11 cellular contexts compared by ENCODE assay signal in genomic region chr1:107480548-107480947, GRCh38.
A peak's percentile ranks its signal among the peaks of the same experiment; 100 is the strongest.
DNase-seq lines count a peak whose midpoint lies in the region; ATAC-seq and TF ChIP-seq lines count a peak whose summit lies in the region.
"Had no signal": no experiment of that assay in that cellular context is flagged by ENCODE, and none has a peak within 500 bp of the region (broad histone marks: within the 10 kb centered on the region; RNA-seq: fewer than 3 reads in every experiment).

No MANE protein-coding gene starts in this region.

- intact Hi-C loops in activated naive CD4-positive, alpha-beta T cell treated with anti-CD3 and anti-CD28 coated beads for 36 hours (cut with micrococcal nuclease): no loop called here
- intact Hi-C loops in aorta (cut with DNase I): no loop called here

- ATAC-seq in HG03342 (IDR thresholded peaks at IDR 0.05; ENCODE audit: unreplicated experiment): peak; percentile 84
- ATAC-seq in aorta (ENCODE audit: low FRiP score): peak; percentile 44

- H3K4me1 ChIP-seq in aorta (ENCODE audit: control insufficient read depth in 1 of 2, insufficient read depth in 2 of 2, low read length in 2 of 2) (no peaks in the 10 kb centered on the region), right atrium auricular region (no peaks in the 10 kb centered on the region)
- H3K4me1 ChIP-seq: BLaER1 treated with 17β-estradiol and CSF1 and Interleukin-3, amounts not matched to agents 10 nM and 100 nM; SJSA1 had no signal

- H3K4me3 Mint-ChIP-seq in activated naive CD4-positive, alpha-beta T cell treated with anti-CD3 and anti-CD28 coated beads, Interleukin-2, amount 10 ng/mL, durations not matched to agents 7 days and 5 days: no peak overlapping the region
- H3K4me3 Mint-ChIP-seq in activated naive CD4-positive, alpha-beta T cell treated with anti-CD3 and anti-CD28 coated beads for 36 hours: no peak overlapping the region
- H3K4me3 Mint-ChIP-seq: mesothelial cell of epicardium had no signal

- no peaks in the 10 kb centered on the region for H3K27me3 ChIP-seq in aorta (ENCODE audit: control insufficient read depth in 1 of 2, insufficient read depth in 2 of 2, low read length in 1 of 2)
- no peaks in the 10 kb centered on the region for H3K27me3 ChIP-seq in right atrium auricular region
- H3K27me3 ChIP-seq: SJSA1 had no signal

- peaks cover 19% of the 10 kb centered on the region for H3K27me3 Mint-ChIP-seq in activated naive CD4-positive, alpha-beta T cell treated with anti-CD3 and anti-CD28 coated beads, Interleukin-2, amount 10 ng/mL, durations not matched to agents 7 days and 5 days
- peaks cover 37% of the 10 kb centered on the region for H3K27me3 Mint-ChIP-seq in activated naive CD4-positive, alpha-beta T cell treated with anti-CD3 and anti-CD28 coated beads for 36 hours (ENCODE audit: low read depth)

- no peaks in the 10 kb centered on the region for H3K9me3 Mint-ChIP-seq in activated naive CD4-positive, alpha-beta T cell treated with anti-CD3 and anti-CD28 coated beads, Interleukin-2, amount 10 ng/mL, durations not matched to agents 7 days and 5 days
- H3K9me3 Mint-ChIP-seq in activated naive CD4-positive, alpha-beta T cell treated with anti-CD3 and anti-CD28 coated beads for 36 hours: no peaks in the 10 kb centered on the region
- H3K9me3 Mint-ChIP-seq: mesothelial cell of epicardium had no signal

- H3K4me1 Mint-ChIP-seq in activated naive CD4-positive, alpha-beta T cell treated with anti-CD3 and anti-CD28 coated beads, Interleukin-2, amount 10 ng/mL, durations not matched to agents 7 days and 5 days: no peaks in the 10 kb centered on the region
- H3K4me1 Mint-ChIP-seq in activated naive CD4-positive, alpha-beta T cell treated with anti-CD3 and anti-CD28 coated beads for 36 hours (ENCODE audit: low read depth): no peaks in the 10 kb centered on the region

- H3K27ac Mint-ChIP-seq in activated naive CD4-positive, alpha-beta T cell treated with anti-CD3 and anti-CD28 coated beads, Interleukin-2, amount 10 ng/mL, durations not matched to agents 7 days and 5 days: peak overlapping the region; percentile 3
- H3K27ac Mint-ChIP-seq in activated naive CD4-positive, alpha-beta T cell treated with anti-CD3 and anti-CD28 coated beads for 36 hours: no peak overlapping the region
- H3K27ac Mint-ChIP-seq: mesothelial cell of epicardium had no signal

- WGBS in aorta, 2 donors: 9 to 18% methylated on average over 27 of the region's 27 CpGs

- CTCF ChIA-PET in activated naive CD4-positive, alpha-beta T cell treated with anti-CD3 and anti-CD28 coated beads, Interleukin-2, amount 10 ng/mL, durations not matched to agents 7 days and 5 days (lab: Charles Lee): no interaction called here
- CTCF ChIA-PET in activated naive CD4-positive, alpha-beta T cell treated with anti-CD3 and anti-CD28 coated beads for 36 hours (lab: Charles Lee): no interaction called here

- H3K9me3 ChIP-seq in aorta (ENCODE audit: control insufficient read depth, low read length) (peaks cover 2% of the 10 kb centered on the region), right atrium auricular region (no peaks in the 10 kb centered on the region)
- H3K9me3 ChIP-seq: SJSA1 had no signal

- TF ChIP-seq CTCF in right atrium auricular region (IDR thresholded peaks at IDR 0.05): no peak

- H3K36me3 ChIP-seq in aorta (ENCODE audit: control insufficient read depth in 1 of 2, insufficient read depth in 2 of 2, low read length in 1 of 2) (no peaks in the 10 kb centered on the region), right atrium auricular region (no peaks in the 10 kb centered on the region)
- H3K36me3 ChIP-seq: BLaER1 treated with 17β-estradiol and CSF1 and Interleukin-3, amounts not matched to agents 10 nM and 100 nM; SJSA1 had no signal

- H3K36me3 Mint-ChIP-seq in activated naive CD4-positive, alpha-beta T cell treated with anti-CD3 and anti-CD28 coated beads, Interleukin-2, amount 10 ng/mL, durations not matched to agents 7 days and 5 days: no peaks in the 10 kb centered on the region
- no peaks in the 10 kb centered on the region for H3K36me3 Mint-ChIP-seq in activated naive CD4-positive, alpha-beta T cell treated with anti-CD3 and anti-CD28 coated beads for 36 hours (ENCODE audit: low read depth)
- H3K36me3 Mint-ChIP-seq: mesothelial cell of epicardium had no signal

- H3K27ac ChIP-seq in aorta (ENCODE audit: low read depth in 1 of 2, low read length in 2 of 2) (no peak overlapping the region), right atrium auricular region (no peak overlapping the region)
- H3K27ac ChIP-seq: BLaER1 treated with 17β-estradiol and CSF1 and Interleukin-3, amounts not matched to agents 10 nM and 100 nM; SJSA1 had no signal

- DNase-seq in activated naive CD4-positive, alpha-beta T cell treated with anti-CD3 and anti-CD28 coated beads, Interleukin-2, amount 10 ng/mL, durations not matched to agents 7 days and 5 days: no peak
- DNase-seq in activated naive CD4-positive, alpha-beta T cell treated with anti-CD3 and anti-CD28 coated beads for 36 hours: no peak
- DNase-seq in glomerular visceral epithelial cell (ENCODE audit: extremely low spot score): peak; percentile 16
- peak; percentile 42 to 76 for DNase-seq in aorta
- no peak for DNase-seq in activated CD4-positive, CD25-positive, alpha-beta regulatory T cell (lab: John Stamatoyannopoulos, UW)
- no peak for DNase-seq in right atrium auricular region (ENCODE audit: low spot score)
- DNase-seq in HPDE6-E6E7 (ENCODE audit: extremely low spot score): no peak

- no peak overlapping the region for H3K4me3 ChIP-seq in aorta (ENCODE audit: low read length in 2 of 2)
- no peak overlapping the region for H3K4me3 ChIP-seq in right atrium auricular region
- H3K4me3 ChIP-seq: BLaER1 treated with 17β-estradiol and CSF1 and Interleukin-3, amounts not matched to agents 10 nM and 100 nM; SJSA1 had no signal

Comparison
In these comparisons a context has a peak if more than half of its experiments do, and no peak if none do; other contexts are left out.
1. DNase-seq: peak in glomerular visceral epithelial cell (single experiment) and aorta (2 of 2); none in activated naive CD4-positive, alpha-beta T cell treated with anti-CD3 and anti-CD28 coated beads, Interleukin-2, amount 10 ng/mL, durations not matched to agents 7 days and 5 days (single experiment), activated naive CD4-positive, alpha-beta T cell treated with anti-CD3 and anti-CD28 coated beads for 36 hours (single experiment), activated CD4-positive, CD25-positive, alpha-beta regulatory T cell (0 of 4), right atrium auricular region (single experiment) and HPDE6-E6E7 (single experiment).